ENCODE assay signal across 1 cellular context in the genomic region with DNA sequence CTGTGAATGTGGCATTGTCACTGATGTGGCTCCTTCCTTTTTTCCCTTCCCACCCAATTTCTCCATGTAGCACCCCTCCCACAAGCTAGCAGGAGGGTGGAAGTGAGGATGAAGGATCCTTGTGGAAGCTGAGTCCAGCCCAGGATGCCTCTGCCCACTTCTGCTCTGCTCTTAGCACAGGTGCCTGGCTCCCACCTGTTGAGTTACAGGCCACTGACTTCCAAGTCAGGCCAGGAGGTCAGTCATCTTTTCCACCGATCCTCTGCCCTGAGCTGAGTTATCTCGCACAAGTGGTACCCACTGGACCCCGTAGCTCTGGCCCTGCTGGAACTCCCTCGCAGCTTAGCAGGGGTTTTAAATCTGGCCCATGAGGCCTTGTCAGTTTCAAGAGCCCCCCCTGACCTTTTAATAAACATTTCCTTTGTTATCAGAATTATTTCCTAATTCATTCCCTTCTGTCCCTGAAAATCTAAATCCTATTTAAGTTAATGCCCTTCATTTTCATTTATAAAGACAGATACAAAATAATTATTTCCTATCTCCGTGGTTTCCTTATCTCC.
TF ChIP-seq lines count a peak whose summit lies in the region.

No MANE protein-coding gene starts in this region.

TF ChIP-seq in GM23338, 12 proteins besides CTCF, POLR2A, EP300 and RAD21:
- no peak for TF ChIP-seq ZNF462 (CRISPR knock-in tag; IDR thresholded peaks at IDR 0.05)
- no peak for TF ChIP-seq ETS1 (IDR thresholded peaks at IDR 0.05)
- no peak for TF ChIP-seq EZH2phosphoT487 (IDR thresholded peaks at IDR 0.05; ENCODE audit: unreplicated experiment)
- no peak for TF ChIP-seq EZH2 (IDR thresholded peaks at IDR 0.05; ENCODE audit: low read depth, unreplicated experiment)
- no peak for TF ChIP-seq JUNB (IDR thresholded peaks at IDR 0.05; ENCODE audit: unreplicated experiment)
- TF ChIP-seq, protein P1, sequence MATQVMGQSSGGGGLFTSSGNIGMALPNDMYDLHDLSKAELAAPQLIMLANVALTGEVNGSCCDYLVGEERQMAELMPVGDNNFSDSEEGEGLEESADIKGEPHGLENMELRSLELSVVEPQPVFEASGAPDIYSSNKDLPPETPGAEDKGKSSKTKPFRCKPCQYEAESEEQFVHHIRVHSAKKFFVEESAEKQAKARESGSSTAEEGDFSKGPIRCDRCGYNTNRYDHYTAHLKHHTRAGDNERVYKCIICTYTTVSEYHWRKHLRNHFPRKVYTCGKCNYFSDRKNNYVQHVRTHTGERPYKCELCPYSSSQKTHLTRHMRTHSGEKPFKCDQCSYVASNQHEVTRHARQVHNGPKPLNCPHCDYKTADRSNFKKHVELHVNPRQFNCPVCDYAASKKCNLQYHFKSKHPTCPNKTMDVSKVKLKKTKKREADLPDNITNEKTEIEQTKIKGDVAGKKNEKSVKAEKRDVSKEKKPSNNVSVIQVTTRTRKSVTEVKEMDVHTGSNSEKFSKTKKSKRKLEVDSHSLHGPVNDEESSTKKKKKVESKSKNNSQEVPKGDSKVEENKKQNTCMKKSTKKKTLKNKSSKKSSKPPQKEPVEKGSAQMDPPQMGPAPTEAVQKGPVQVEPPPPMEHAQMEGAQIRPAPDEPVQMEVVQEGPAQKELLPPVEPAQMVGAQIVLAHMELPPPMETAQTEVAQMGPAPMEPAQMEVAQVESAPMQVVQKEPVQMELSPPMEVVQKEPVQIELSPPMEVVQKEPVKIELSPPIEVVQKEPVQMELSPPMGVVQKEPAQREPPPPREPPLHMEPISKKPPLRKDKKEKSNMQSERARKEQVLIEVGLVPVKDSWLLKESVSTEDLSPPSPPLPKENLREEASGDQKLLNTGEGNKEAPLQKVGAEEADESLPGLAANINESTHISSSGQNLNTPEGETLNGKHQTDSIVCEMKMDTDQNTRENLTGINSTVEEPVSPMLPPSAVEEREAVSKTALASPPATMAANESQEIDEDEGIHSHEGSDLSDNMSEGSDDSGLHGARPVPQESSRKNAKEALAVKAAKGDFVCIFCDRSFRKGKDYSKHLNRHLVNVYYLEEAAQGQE (IDR thresholded peaks at IDR 0.05; ENCODE audit: unreplicated experiment): no peak
- no peak for TF ChIP-seq STAT1 (IDR thresholded peaks at IDR 0.05; ENCODE audit: unreplicated experiment)
- TF ChIP-seq ZNF331 (CRISPR knock-in tag; IDR thresholded peaks at IDR 0.05; ENCODE audit: low read depth): no peak
- no peak for TF ChIP-seq NANOG (IDR thresholded peaks at IDR 0.05; ENCODE audit: borderline replicate concordance)
- no peak for TF ChIP-seq CREB1 (CRISPR knock-in tag; IDR thresholded peaks at IDR 0.05; ENCODE audit: low read depth)
- TF ChIP-seq POLR2AphosphoS5 (IDR thresholded peaks at IDR 0.05; ENCODE audit: low read depth): no peak
- TF ChIP-seq ZNF114 (CRISPR knock-in tag; IDR thresholded peaks at IDR 0.05): no peak
